ENCODE assay signal across 14 cellular contexts in the genomic region with DNA sequence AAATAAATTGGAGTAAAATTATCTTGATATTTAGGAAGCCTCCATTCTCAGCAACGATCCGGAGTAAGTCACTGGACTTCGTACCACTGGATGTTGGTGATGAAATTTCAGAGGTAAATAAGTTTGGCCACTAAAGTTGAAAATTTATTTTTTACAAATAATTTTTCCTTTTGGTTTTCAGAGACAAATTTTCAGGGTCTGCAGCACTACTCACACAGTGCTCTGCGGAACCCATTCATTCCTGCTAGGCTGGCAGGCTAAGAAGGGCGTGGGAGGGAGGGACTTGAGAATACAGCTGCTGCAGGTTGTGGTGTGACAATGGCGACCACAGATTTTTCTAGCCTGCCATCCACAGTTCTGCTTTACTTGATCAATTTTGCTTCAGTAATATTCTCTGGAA. TPM values are rescaled to one million over a fixed set of nuclear protein-coding genes. Genes with fewer than 3 reads are reported as not detected.
DNase-seq lines count a peak whose midpoint lies in the region; ATAC-seq and TF ChIP-seq lines count a peak whose summit lies in the region.
"Had no signal": no experiment of that assay in that cellular context is flagged by ENCODE, and none has a peak within 500 bp of the region (broad histone marks: within the 10 kb centered on the region; RNA-seq: fewer than 3 reads in every experiment).

No MANE protein-coding gene starts in this region.

- H3K9me3 ChIP-seq in Karpas-422 (ENCODE audit: low read length) (no peaks in the 10 kb centered on the region), Panc1 (ENCODE audit: control insufficient read depth, insufficient read depth, low read depth, low read length) (no peaks in the 10 kb centered on the region)
- H3K9me3 ChIP-seq: right atrium auricular region had no signal

- DNase-seq in Ammon's horn (ENCODE audit: low spot score), result peak; percentile 44
- no peak for DNase-seq in Karpas-422
- no peak for DNase-seq in Panc1 (ENCODE audit: low read depth, low spot score)
- peak; percentile 72 for DNase-seq in medulla oblongata (ENCODE audit: extremely low spot score)
- DNase-seq in activated naive CD4-positive, alpha-beta T cell treated with anti-CD3 and anti-CD28 coated beads, Interleukin-2, amount 50 U/mL, for 16 hours, result no peak
- DNase-seq in LoVo (ENCODE audit: low spot score), result no peak
- no peak for DNase-seq in foreskin fibroblast
- DNase-seq: activated B cell treated with CpG ODN at 0.5 μM for 24 hours; activated naive CD8-positive, alpha-beta T cell treated with anti-CD3 and anti-CD28 coated beads for 36 hours; left cardiac atrium; Peyer's patch had no signal

- no peak overlapping the region for H3K4me3 ChIP-seq in Karpas-422 (ENCODE audit: low read length)
- H3K4me3 ChIP-seq in Panc1 (ENCODE audit: low read depth in 2 of 2, low read length in 2 of 2), result no peak overlapping the region
- H3K4me3 ChIP-seq in foreskin fibroblast (ENCODE audit: low read depth in 1 of 2, low read length in 2 of 2), result no peak overlapping the region
- H3K4me3 ChIP-seq: Peyer's patch had no signal

- no peaks in the 10 kb centered on the region for H3K9me2 ChIP-seq in Karpas-422 (replicated peaks; ENCODE audit: insufficient read depth, low read length)

- intact Hi-C loops in Panc1 (cut with micrococcal nuclease; ENCODE audit: unreplicated experiment), result no loop called here

- CTCF ChIA-PET in Panc1 (lab: Charles Lee), result interaction anchor here (1.4 kb wide), 1 partner anchor 102 kb away, joined by 3 read pairs; no protein-coding TSS in a partner anchor

- peak overlapping the region; percentile 79 for H3K4me2 ChIP-seq in Karpas-422 (ENCODE audit: low read depth, low read length, poor library complexity, severe bottlenecking)

- peaks cover 32% of the 10 kb centered on the region for H3K4me1 ChIP-seq in Karpas-422 (ENCODE audit: low read length)
- peaks cover 12% of the 10 kb centered on the region for H3K4me1 ChIP-seq in Panc1 (ENCODE audit: control insufficient read depth, insufficient read depth, low read length)

- peaks cover 16% of the 10 kb centered on the region for H3K79me2 ChIP-seq in Karpas-422 (ENCODE audit: low read length)

- ATAC-seq in Panc1 (no peak), HG03457 (IDR thresholded peaks at IDR 0.05; ENCODE audit: unreplicated experiment) (no peak)
- ATAC-seq: left cardiac atrium had no signal

- H3K36me3 ChIP-seq in Karpas-422 (ENCODE audit: insufficient read depth, low read length) (peaks cover 11% of the 10 kb centered on the region; the same call in 1 of the 2 replicates), Panc1 (ENCODE audit: control insufficient read depth, insufficient read depth, low read length) (peaks cover 3% of the 10 kb centered on the region; the same call in 1 of the 2 replicates)

- H3K9ac ChIP-seq in Karpas-422 (ENCODE audit: low read length), result no peak overlapping the region

- H3K27ac ChIP-seq in Karpas-422 (ENCODE audit: low read length), result no peak overlapping the region
- H3K27ac ChIP-seq in Panc1 (ENCODE audit: low read length), result 0 out of 2 replicates have a peak overlapping the region, but pooled peaks have one; percentile 85
- H3K27ac ChIP-seq: C4-2B had no signal

- POLR2A ChIA-PET in Panc1 (lab: Charles Lee), result interaction anchor here (1.0 kb wide), 1 partner anchor 10 kb away, joined by 4 read pairs; no protein-coding TSS in a partner anchor

- TF ChIP-seq CTCF in Panc1 (IDR thresholded peaks at IDR 0.05) (no peak), foreskin fibroblast (IDR thresholded peaks at IDR 0.05; ENCODE audit: low read depth, low read length) (no peak)

- BruUV-seq in Panc1 (replicated peaks; lab: Mats Ljungman, UMichigan), result no TSS peak

- H2AFZ ChIP-seq in Karpas-422 (ENCODE audit: low read length), result peak overlapping the region; percentile 73; the same call in 1 of the 2 replicates

- H3K27me3 ChIP-seq in Karpas-422 (ENCODE audit: low read length), result no peaks in the 10 kb centered on the region
- no peaks in the 10 kb centered on the region for H3K27me3 ChIP-seq in Panc1 (ENCODE audit: control insufficient read depth, insufficient read depth, low read length)
- H3K27me3 ChIP-seq: Peyer's patch, right atrium auricular region had no signal

- H4K20me1 ChIP-seq in Karpas-422 (ENCODE audit: insufficient read depth, low read depth, low read length), result peaks cover 6% of the 10 kb centered on the region

- in situ Hi-C loops in Panc1 (cut with HindIII; ENCODE audit: low pct_unique_long_range_greater_than_20kb, low sequenced_read_pairs), result no loop called here

RNA-seq across cellular contexts. Expression of a gene that starts 1.4 kb away (rescaled TPM):
- total RNA-seq in Karpas-422 (2014; rRNA removed; shearing (Covaris generic); ENCODE audit: low replicate concordance), result 126 and 139 TPM in 2 replicates
- total RNA-seq in Panc1 (2021; ENCODE audit: unreplicated experiment), result 133 TPM
- polyA plus RNA-seq in Panc1 (2012; ENCODE audit: insufficient read length), result 381 TPM

RNA-seq across cellular contexts. Expression of a gene that starts 59.1 kb away (rescaled TPM):
- total RNA-seq in Karpas-422 (2014; rRNA removed; shearing (Covaris generic); ENCODE audit: low replicate concordance), result 770 and 904 TPM in 2 replicates
- total RNA-seq in Panc1 (2021; ENCODE audit: unreplicated experiment), result 1,275 TPM
- polyA plus RNA-seq in Panc1 (2012; ENCODE audit: insufficient read length), result 1,220 TPM

Comparison
In these comparisons a context has a peak if more than half of its experiments do, and no peak if none do; other contexts are left out.
1. DNase-seq: peak in Ammon's horn (single experiment) and medulla oblongata (single experiment); none in Karpas-422 (single experiment), Panc1 (single experiment), activated naive CD4-positive, alpha-beta T cell treated with anti-CD3 and anti-CD28 coated beads, Interleukin-2, amount 50 U/mL, for 16 hours (single experiment), LoVo (single experiment) and foreskin fibroblast (0 of 2).